In genomic region chr10:21496285-21497176, GRCh38 we compare ENCODE assay signal across 8 cellular contexts. TPM values are rescaled to one million over a fixed set of nuclear protein-coding genes. Genes with fewer than 3 reads are reported as not detected.
DNase-seq lines count a peak whose midpoint lies in the region; ATAC-seq and TF ChIP-seq lines count a peak whose summit lies in the region.

No MANE protein-coding gene starts in this region.

- H3K9me3 Mint-ChIP-seq in neural progenitor cell, result no peaks in the 10 kb centered on the region

- H3K27ac ChIP-seq in OCI-LY3 (ENCODE audit: low read length) (peak overlapping the region; percentile 52), foreskin keratinocyte (no peak overlapping the region), neural progenitor cell (peak overlapping the region; percentile 98), aorta (ENCODE audit: low read depth in 1 of 2, low read length in 2 of 2) (peak overlapping the region in 1 of 2 donors; percentile 2)

- H4K20me1 ChIP-seq in OCI-LY3 (ENCODE audit: insufficient read depth, low read length) (no peaks in the 10 kb centered on the region), neural progenitor cell (ENCODE audit: low read depth) (peaks cover 13% of the 10 kb centered on the region)

- H2AFZ ChIP-seq in OCI-LY3 (ENCODE audit: low read depth, low read length) (peak overlapping the region; percentile 89), neural progenitor cell (replicated peaks) (no peak overlapping the region)

- peak overlapping the region; percentile 97 for H3K27ac Mint-ChIP-seq in neural progenitor cell

- no peaks in the 10 kb centered on the region for H3K36me3 Mint-ChIP-seq in neural progenitor cell

- TF ChIP-seq CTCF in BE2C (IDR thresholded peaks at IDR 0.05; ENCODE audit: low read depth, low read length), result peak; percentile 38
- peak; percentile 58 for TF ChIP-seq CTCF in OCI-LY3 (IDR thresholded peaks at IDR 0.05; ENCODE audit: low read depth, low read length)
- peak; percentile 47 for TF ChIP-seq CTCF in foreskin keratinocyte (conservative IDR thresholded peaks at IDR 0.05)
- peak; percentile 45 for TF ChIP-seq CTCF in neural progenitor cell (IDR thresholded peaks at IDR 0.05)

- H3K4me1 ChIP-seq in BE2C (no peaks in the 10 kb centered on the region), OCI-LY3 (ENCODE audit: low read length) (peaks cover 17% of the 10 kb centered on the region), foreskin keratinocyte (no peaks in the 10 kb centered on the region), neural progenitor cell (peaks cover 35% of the 10 kb centered on the region), aorta (ENCODE audit: control insufficient read depth in 1 of 2, insufficient read depth in 2 of 2, low read length in 2 of 2) (no peaks in the 10 kb centered on the region)

- H3K4me3 ChIP-seq in BE2C (ENCODE audit: low read depth, low read length) (peak overlapping the region; percentile 79), OCI-LY3 (ENCODE audit: low read length) (peak overlapping the region; percentile 99), neural progenitor cell (peak overlapping the region; percentile 67), aorta (ENCODE audit: low read length in 2 of 2) (peak overlapping the region; percentile 72 to 90)

- ATAC-seq in GM18861 (IDR thresholded peaks at IDR 0.05; ENCODE audit: unreplicated experiment) (peak; percentile 43), HG03103 (IDR thresholded peaks at IDR 0.05; ENCODE audit: low read depth, unreplicated experiment) (peak; percentile 49), foreskin keratinocyte (peak; percentile 37), aorta (ENCODE audit: low FRiP score) (peak; percentile 71)

- H3K27me3 Mint-ChIP-seq in neural progenitor cell (ENCODE audit: insufficient read depth, low read depth), result peaks cover 2% of the 10 kb centered on the region

- peaks cover 55% of the 10 kb centered on the region for H3K4me1 Mint-ChIP-seq in neural progenitor cell

- H3K9me3 ChIP-seq in BE2C, result no peaks in the 10 kb centered on the region
- no peaks in the 10 kb centered on the region for H3K9me3 ChIP-seq in OCI-LY3 (ENCODE audit: insufficient read depth, low read length)
- H3K9me3 ChIP-seq in neural progenitor cell (ENCODE audit: low read depth), result no peaks in the 10 kb centered on the region
- H3K9me3 ChIP-seq in aorta (ENCODE audit: control insufficient read depth, low read length), result no peaks in the 10 kb centered on the region

- peak overlapping the region; percentile 93 for H3K4me3 Mint-ChIP-seq in neural progenitor cell

- H3K27me3 ChIP-seq in BE2C (no peaks in the 10 kb centered on the region), OCI-LY3 (ENCODE audit: low read depth, low read length) (peaks cover 20% of the 10 kb centered on the region), foreskin keratinocyte (peaks cover 2% of the 10 kb centered on the region), neural progenitor cell (peaks cover 9% of the 10 kb centered on the region), aorta (ENCODE audit: control insufficient read depth in 1 of 2, insufficient read depth in 2 of 2, low read length in 1 of 2) (no peaks in the 10 kb centered on the region)

- H3K79me2 ChIP-seq in OCI-LY3 (ENCODE audit: low read length) (no peaks in the 10 kb centered on the region), neural progenitor cell (ENCODE audit: low read depth) (peaks cover 100% of the 10 kb centered on the region)

- peak; percentile 71 for DNase-seq in BE2C
- DNase-seq in activated effector memory CD4-positive, alpha-beta T cell treated with anti-CD3 and anti-CD28 coated beads, Interleukin-2, amount 50 U/mL, for 16 hours, result peak; percentile 81
- peak in 1 of 2 donors; percentile 32 for DNase-seq in foreskin keratinocyte
- peak; percentile 84 for DNase-seq in neural progenitor cell (ENCODE audit: low spot score)
- peak; percentile 62 to 85 for DNase-seq in aorta

- H3K4me2 ChIP-seq in OCI-LY3 (ENCODE audit: low read length) (peak overlapping the region; percentile 83), neural progenitor cell (peak overlapping the region; percentile 89)

- H3F3A ChIP-seq in neural progenitor cell (ENCODE audit: low read depth), result peaks cover 76% of the 10 kb centered on the region

- H3K9ac ChIP-seq in OCI-LY3 (ENCODE audit: low read length) (peak overlapping the region; percentile 80), neural progenitor cell (peak overlapping the region; percentile 74)

- H3K36me3 ChIP-seq in BE2C (no peaks in the 10 kb centered on the region), OCI-LY3 (replicated peaks; ENCODE audit: low read depth, low read length) (no peaks in the 10 kb centered on the region), neural progenitor cell (no peaks in the 10 kb centered on the region), aorta (ENCODE audit: control insufficient read depth in 1 of 2, insufficient read depth in 2 of 2, low read length in 1 of 2) (no peaks in the 10 kb centered on the region)

- intact Hi-C loops in aorta (cut with DNase I), result loop anchor here (2.0 to 10.0 kb wide), 11 partner anchors 20 to 938 kb away; partner anchors contain the start of genes DNAJC1 (in 2 of the 2) and BMI1 (in 1 of the 2)

- WGBS in aorta, 2 donors, result 1% methylated on average over 46 to 79 of the region's 79 CpGs

RNA-seq across cellular contexts. Expression of gene SKIDA1, which starts 29.0 kb away (rescaled TPM):
- 2.1 TPM for polyA plus RNA-seq in BE2C (2012; ENCODE audit: insufficient read depth, insufficient read length, low read depth)
- 0.32 and 0.51 TPM in 2 replicates for total RNA-seq in foreskin keratinocyte
- 0.04 and 0.13 TPM in 2 replicates for polyA plus RNA-seq in foreskin keratinocyte
- total RNA-seq in neural progenitor cell (ENCODE audit: low replicate concordance), result 123 and 127 TPM in 2 replicates
- 1 to 10 TPM; 1.2 to 1.4 TPM for total RNA-seq in aorta
- under 1 TPM; 0.15 to 0.75 TPM for polyA plus RNA-seq in aorta

RNA-seq across cellular contexts. Expression of gene MLLT10, which starts 37.5 kb away (rescaled TPM):
- polyA plus RNA-seq in BE2C (2012; ENCODE audit: insufficient read depth, insufficient read length, low read depth), result 35.2 TPM
- total RNA-seq in foreskin keratinocyte (32.6 and 35.2 TPM in 2 replicates), neural progenitor cell (ENCODE audit: low replicate concordance) (55.7 and 61.3 TPM in 2 replicates), aorta (10 to 100 TPM; 35.5 to 75.3 TPM)
- polyA plus RNA-seq in foreskin keratinocyte (10.6 and 13.1 TPM in 2 replicates), aorta (10 to 100 TPM in 1 of 2 donors, 1 to 10 TPM in 1; 8.4 to 17.1 TPM)

Comparison
In these comparisons a context has a peak if more than half of its experiments do, and no peak if none do; other contexts are left out.
1. RNA of gene SKIDA1, which starts 29.0 kb away (total RNA-seq): 123 to 127 TPM in neural progenitor cell; 1.2 to 1.4 TPM in aorta and 0.32 to 0.51 TPM in foreskin keratinocyte; every median in the first group is over 10 times any median in the second.
2. Peak in every context shown above with its lines, with median percentiles within 50 percentile points of each other: H3K4me3 ChIP-seq, CTCF ChIP-seq and ATAC-seq.